ENCODE assay signal across 14 cellular contexts in genomic region chr6:53033764-53034163, GRCh38. TPM values are rescaled to one million over a fixed set of nuclear protein-coding genes. Genes with fewer than 3 reads are reported as not detected.
A peak's percentile ranks its signal among the peaks of the same experiment; 100 is the strongest.
DNase-seq lines count a peak whose midpoint lies in the region; ATAC-seq, FAIRE-seq and TF ChIP-seq lines count a peak whose summit lies in the region.
"Had no signal": no experiment of that assay in that cellular context is flagged by ENCODE, and none has a peak within 500 bp of the region (broad histone marks: within the 10 kb centered on the region; RNA-seq: fewer than 3 reads in every experiment).

No MANE protein-coding gene starts in this region.

- CTCF ChIA-PET in HepG2 (lab: Yijun Ruan, JAX; ENCODE audit: low intra/inter-chr PET ratio, low total read pairs), result no interaction called here
- CTCF ChIA-PET in OCI-LY7 (lab: Charles Lee; ENCODE audit: unreplicated experiment), result no interaction called here

- 69% methylated on average over 4 of the region's 4 CpGs for WGBS in right lobe of liver (ENCODE audit: insufficient coverage, low coverage, low lambda C conversion rate, missing lambda C conversion rate)
- 94% methylated on average over 4 of the region's 4 CpGs for WGBS in HepG2 (ENCODE audit: low lambda C conversion rate)

- POLR2A ChIA-PET in HepG2 (lab: Yijun Ruan, JAX), result no interaction called here
- POLR2A ChIA-PET in OCI-LY7 (lab: Charles Lee), result interaction anchor here (0.6 kb wide), 1 partner anchor 672 kb away, joined by 7 read pairs; no protein-coding TSS in a partner anchor

- no peak overlapping the region for H3K4me3 Mint-ChIP-seq in nephron progenitor cell
- H3K4me3 Mint-ChIP-seq: activated CD8-positive, alpha-beta T cell treated with anti-CD3 and anti-CD28 coated beads for 36 hours; activated naive CD4-positive, alpha-beta T cell treated with anti-CD3 and anti-CD28 coated beads for 36 hours had no signal

- no peaks in the 10 kb centered on the region for H4K20me1 ChIP-seq in HepG2 (ENCODE audit: insufficient read depth, low read length)
- no peaks in the 10 kb centered on the region for H4K20me1 ChIP-seq in OCI-LY7 (ENCODE audit: insufficient read depth, low read length)

- H3K79me2 ChIP-seq in HepG2 (ENCODE audit: insufficient read depth, low read length), result no peaks in the 10 kb centered on the region
- H3K79me2 ChIP-seq in OCI-LY7 (ENCODE audit: insufficient read depth, low read depth, low read length), result no peaks in the 10 kb centered on the region

- peaks cover 4% of the 10 kb centered on the region for H3K4me1 Mint-ChIP-seq in nephron progenitor cell

- H3K27ac Mint-ChIP-seq in nephron progenitor cell, result peak overlapping the region; percentile 44
- H3K27ac Mint-ChIP-seq: activated CD8-positive, alpha-beta T cell treated with anti-CD3 and anti-CD28 coated beads for 36 hours; activated naive CD4-positive, alpha-beta T cell treated with anti-CD3 and anti-CD28 coated beads for 36 hours had no signal

- TF ChIP-seq EP300 in HepG2 (IDR thresholded peaks at IDR 0.05; ENCODE audit: low read depth in 2 of 2, low read length in 2 of 2) (no peak), HepG2 (CRISPR knock-in tag; IDR thresholded peaks at IDR 0.05; ENCODE audit: borderline replicate concordance) (no peak)

- ATAC-seq in right lobe of liver, result peak; percentile 30 to 48 (median 39)
- ATAC-seq in HepG2, result no peak
- ATAC-seq in HG03095 (IDR thresholded peaks at IDR 0.05; ENCODE audit: unreplicated experiment), result no peak
- ATAC-seq in GM18909 (IDR thresholded peaks at IDR 0.05; ENCODE audit: poor library complexity, unreplicated experiment), result no peak
- ATAC-seq: A549; activated CD8-positive, alpha-beta T cell treated with anti-CD3 and anti-CD28 coated beads for 36 hours had no signal

- no peaks in the 10 kb centered on the region for H3K9me3 Mint-ChIP-seq in nephron progenitor cell
- H3K9me3 Mint-ChIP-seq: activated CD8-positive, alpha-beta T cell treated with anti-CD3 and anti-CD28 coated beads for 36 hours; activated naive CD4-positive, alpha-beta T cell treated with anti-CD3 and anti-CD28 coated beads for 36 hours had no signal

- H3K27me3 ChIP-seq in right lobe of liver (no peaks in the 10 kb centered on the region), HepG2 (ENCODE audit: control insufficient read depth in 1 of 2, insufficient read depth in 2 of 2, low read length in 2 of 2) (no peaks in the 10 kb centered on the region), HAP-1 (ENCODE audit: low read depth) (no peaks in the 10 kb centered on the region)
- H3K27me3 ChIP-seq: neutrophil had no signal

- intact Hi-C loops in right lobe of liver (cut with DNase I), result no loop called here
- intact Hi-C loops in HepG2 (cut with micrococcal nuclease; ENCODE audit: unreplicated experiment), result no loop called here
- intact Hi-C loops in OCI-LY7 (cut with micrococcal nuclease; ENCODE audit: unreplicated experiment), result no loop called here

- no peaks in the 10 kb centered on the region for H3K9me3 ChIP-seq in right lobe of liver
- no peaks in the 10 kb centered on the region for H3K9me3 ChIP-seq in HepG2 (ENCODE audit: low read length)
- H3K9me3 ChIP-seq in HAP-1, result no peaks in the 10 kb centered on the region
- no peaks in the 10 kb centered on the region for H3K9me3 ChIP-seq in OCI-LY7 (ENCODE audit: low read length)
- H3K9me3 ChIP-seq: A549, neutrophil had no signal

- H3K4me1 ChIP-seq in right lobe of liver, result no peaks in the 10 kb centered on the region
- no peaks in the 10 kb centered on the region for H3K4me1 ChIP-seq in HepG2 (ENCODE audit: insufficient read depth, low read length)
- H3K4me1 ChIP-seq in HAP-1, result no peaks in the 10 kb centered on the region
- H3K4me1 ChIP-seq in OCI-LY7 (ENCODE audit: insufficient read depth, low read length, poor library complexity, severe bottlenecking), result no peaks in the 10 kb centered on the region
- H3K4me1 ChIP-seq: A549 had no signal

- H3K27me3 Mint-ChIP-seq in nephron progenitor cell (ENCODE audit: low read depth, poor library complexity), result no peaks in the 10 kb centered on the region
- H3K27me3 Mint-ChIP-seq: activated CD8-positive, alpha-beta T cell treated with anti-CD3 and anti-CD28 coated beads for 36 hours had no signal

- H3K9ac ChIP-seq in HepG2 (ENCODE audit: insufficient read depth, low read depth, low read length), result no peak overlapping the region

- BruUV-seq in HepG2 (replicated peaks; lab: Mats Ljungman, UMichigan), result no TSS peak
- BruUV-seq in OCI-LY7 (replicated peaks; lab: Mats Ljungman, UMichigan), result no TSS peak

- TF ChIP-seq POLR2A in right lobe of liver (IDR thresholded peaks at IDR 0.05), result no peak
- no peak for TF ChIP-seq POLR2A in HepG2 (IDR thresholded peaks at IDR 0.05; ENCODE audit: insufficient read depth in 1 of 2, low read depth in 2 of 2, low read length in 2 of 2)

- peaks cover 0 to 51% (median 2%) of the 10 kb centered on the region in 4 donors for H3K36me3 ChIP-seq in right lobe of liver
- H3K36me3 ChIP-seq in HepG2 (replicated peaks in 1 of 2; ENCODE audit: control insufficient read depth in 1 of 2, insufficient read depth in 2 of 2, low read length in 2 of 2), result peaks cover 26 to 67% of the 10 kb centered on the region in 2 experiments
- H3K36me3 ChIP-seq in HAP-1 (replicated peaks), result peaks cover 11% of the 10 kb centered on the region
- H3K36me3 ChIP-seq in OCI-LY7 (ENCODE audit: insufficient read depth, low read length), result peaks cover 24% of the 10 kb centered on the region; the same call in 1 of the 2 replicates

- H3K36me3 Mint-ChIP-seq in nephron progenitor cell (ENCODE audit: low read depth), result peaks cover 72% of the 10 kb centered on the region

- in situ Hi-C loops in HepG2 (cut with HindIII; ENCODE audit: extremely low pct_ligation_motif_present, low pct_unique_long_range_greater_than_20kb), result no loop called here
- in situ Hi-C loops in HAP-1 (cut with MboI; ENCODE audit: low sequenced_read_pairs), result no loop called here

- no peak for FAIRE-seq in HepG2 (lab: Jason Lieb, UNC)
- FAIRE-seq: A549, GM12892 had no signal

- DNase-seq in right lobe of liver, result no peak
- no peak for DNase-seq in HepG2 (ENCODE audit: low spot score)
- DNase-seq in fibroblast of the conjunctiva (ENCODE audit: low read depth), result peak; percentile 77
- no peak for DNase-seq in nephron progenitor cell
- no peak for DNase-seq in HAP-1 (ENCODE audit: low spot score in 2 of 2)
- no peak for DNase-seq in OCI-LY7 (ENCODE audit: low spot score)
- DNase-seq: activated CD8-positive, alpha-beta T cell treated with anti-CD3 and anti-CD28 coated beads for 36 hours; activated naive CD4-positive, alpha-beta T cell treated with anti-CD3 and anti-CD28 coated beads for 36 hours; NCI-H2107 had no signal

- H3K4me3 ChIP-seq in right lobe of liver, result no peak overlapping the region
- H3K4me3 ChIP-seq in HepG2 (replicated peaks in 1 of 3; ENCODE audit: insufficient read depth in 1 of 3, low read depth in 2 of 3, low read length in 3 of 3), result no peak overlapping the region
- no peak overlapping the region for H3K4me3 ChIP-seq in HAP-1
- H3K4me3 ChIP-seq in OCI-LY7 (ENCODE audit: low read depth, low read length, poor library complexity, severe bottlenecking), result no peak overlapping the region
- H3K4me3 ChIP-seq: A549 had no signal

- TF ChIP-seq CTCF in right lobe of liver (IDR thresholded peaks at IDR 0.05), result no peak
- TF ChIP-seq CTCF in HepG2 (CRISPR knock-in tag; IDR thresholded peaks at IDR 0.05), result no peak
- no peak for TF ChIP-seq CTCF in nephron progenitor cell (IDR thresholded peaks at IDR 0.05)
- no peak for TF ChIP-seq CTCF in OCI-LY7 (conservative IDR thresholded peaks at IDR 0.05; ENCODE audit: low read length)

- H2AFZ ChIP-seq in HepG2 (ENCODE audit: low read length), result no peak overlapping the region
- no peak overlapping the region for H2AFZ ChIP-seq in OCI-LY7 (ENCODE audit: low read length)

- H3K4me2 ChIP-seq in HepG2 (ENCODE audit: low read depth, low read length) (no peak overlapping the region), OCI-LY7 (ENCODE audit: low read length) (no peak overlapping the region)
- H3K4me2 ChIP-seq: A549 had no signal

- no peak for TF ChIP-seq RAD21 in HepG2 (CRISPR knock-in tag; IDR thresholded peaks at IDR 0.05)

- peak overlapping the region in 1 of 3 donors; percentile 1 for H3K27ac ChIP-seq in right lobe of liver
- H3K27ac ChIP-seq in HepG2 (ENCODE audit: extremely low read length, insufficient read depth, low read length), result no peak overlapping the region
- H3K27ac ChIP-seq in OCI-LY7 (ENCODE audit: low read depth, low read length, poor library complexity, severe bottlenecking), result no peak overlapping the region
- H3K27ac ChIP-seq: A549, neutrophil had no signal

- no peaks in the 10 kb centered on the region for H3K9me2 ChIP-seq in OCI-LY7 (ENCODE audit: insufficient read depth, low read length)

RNA-seq across cellular contexts. Expression of gene CILK1, which starts 27.9 kb away (rescaled TPM):
- 1 to 10 TPM; 5.6 to 7.8 (median 6.9) TPM for total RNA-seq in right lobe of liver
- 15.5 and 25.4 TPM in 2 replicates for total RNA-seq in HepG2 (2016; rRNA removed; fragmentation: Illumina TruSeq; extraction: Trizol)
- 1.7 and 1.8 TPM in 2 replicates for total RNA-seq in HepG2 (2016; cell fraction: cytosol; rRNA removed; fragmentation: Illumina TruSeq; extraction: Trizol; ENCODE audit: low read depth)
- 15.4 and 24.0 TPM in 2 replicates for total RNA-seq in HepG2 (2016; cell fraction: insoluble cytoplasmic fraction; rRNA removed; fragmentation: Illumina TruSeq; extraction: Trizol)
- total RNA-seq in HepG2 (2016; cell fraction: membrane; rRNA removed; fragmentation: Illumina TruSeq; extraction: Trizol), result 12.7 and 13.3 TPM in 2 replicates
- 13.0 and 14.6 TPM in 2 replicates for total RNA-seq in HepG2 (2016; cell fraction: nucleus; rRNA removed; fragmentation: Illumina TruSeq; extraction: Trizol)
- polyA plus RNA-seq in HepG2 (2011; rRNA removed), result 8.7 and 11.4 TPM in 2 replicates
- polyA plus RNA-seq in HepG2 (2011; cell fraction: cytosol; rRNA removed), result 5.9 and 7.6 TPM in 2 replicates
- 4.6 and 4.9 TPM in 2 replicates for polyA plus RNA-seq in HepG2 (2011; cell fraction: nucleus; rRNA removed)
- 5.6 and 6.2 TPM in 2 replicates for polyA plus RNA-seq in HepG2 (2012)
- polyA plus RNA-seq in HepG2 (2016; cell fraction: cytosol; fragmentation: Illumina TruSeq; extraction: Trizol; ENCODE audit: low read depth), result 1.3 and 1.4 TPM in 2 replicates
- 24.9 and 25.0 TPM in 2 replicates for polyA plus RNA-seq in HepG2 (2016; cell fraction: insoluble cytoplasmic fraction; fragmentation: Illumina TruSeq; extraction: Trizol; ENCODE audit: low read depth)
- 7.3 and 7.7 TPM in 2 replicates for polyA plus RNA-seq in HepG2 (2016; cell fraction: membrane; fragmentation: Illumina TruSeq; extraction: Trizol; ENCODE audit: low read depth)
- 19.5 and 21.6 TPM in 2 replicates for polyA plus RNA-seq in HepG2 (2016; cell fraction: nucleus; fragmentation: Illumina TruSeq; extraction: Trizol; ENCODE audit: insufficient read depth, low read depth)
- 6.8 and 9.5 TPM in 2 replicates for polyA minus RNA-seq in HepG2 (2011; rRNA and poly(A)+ RNA removed; ENCODE audit: low replicate concordance)
- 7.1 and 9.0 TPM in 2 replicates for polyA minus RNA-seq in HepG2 (2011; cell fraction: cytosol; rRNA and poly(A)+ RNA removed)
- polyA minus RNA-seq in HepG2 (2011; cell fraction: nucleus; rRNA and poly(A)+ RNA removed), result 8.2 and 11.1 TPM in 2 replicates
- 6.2 and 6.9 TPM in 2 replicates for total RNA-seq in OCI-LY7 (2014; rRNA removed; shearing (Covaris generic))
- 13.7 and 17.8 TPM in 2 replicates for total RNA-seq in OCI-LY7 (2022)

RNA-seq across cellular contexts. Expression of gene FBXO9, which starts 31.4 kb away (rescaled TPM):
- 10 to 100 TPM; 24.6 to 78.7 (median 54.1) TPM for total RNA-seq in right lobe of liver
- total RNA-seq in HepG2 (2016; rRNA removed; fragmentation: Illumina TruSeq; extraction: Trizol), result 59.2 and 64.3 TPM in 2 replicates
- 39.0 and 41.9 TPM in 2 replicates for total RNA-seq in HepG2 (2016; cell fraction: cytosol; rRNA removed; fragmentation: Illumina TruSeq; extraction: Trizol; ENCODE audit: low read depth)
- total RNA-seq in HepG2 (2016; cell fraction: insoluble cytoplasmic fraction; rRNA removed; fragmentation: Illumina TruSeq; extraction: Trizol), result 57.9 and 71.5 TPM in 2 replicates
- total RNA-seq in HepG2 (2016; cell fraction: membrane; rRNA removed; fragmentation: Illumina TruSeq; extraction: Trizol), result 69.1 and 90.8 TPM in 2 replicates
- 79.2 and 92.5 TPM in 2 replicates for total RNA-seq in HepG2 (2016; cell fraction: nucleus; rRNA removed; fragmentation: Illumina TruSeq; extraction: Trizol)
- 93.5 and 98.4 TPM in 2 replicates for polyA plus RNA-seq in HepG2 (2011; rRNA removed)
- 44.3 and 45.4 TPM in 2 replicates for polyA plus RNA-seq in HepG2 (2011; cell fraction: cytosol; rRNA removed)
- polyA plus RNA-seq in HepG2 (2011; cell fraction: nucleus; rRNA removed), result 382 and 412 TPM in 2 replicates
- 65.8 and 76.9 TPM in 2 replicates for polyA plus RNA-seq in HepG2 (2012)
- 44.6 and 65.5 TPM in 2 replicates for polyA plus RNA-seq in HepG2 (2016; cell fraction: cytosol; fragmentation: Illumina TruSeq; extraction: Trizol; ENCODE audit: low read depth)
- polyA plus RNA-seq in HepG2 (2016; cell fraction: insoluble cytoplasmic fraction; fragmentation: Illumina TruSeq; extraction: Trizol; ENCODE audit: low read depth), result 77.5 and 86.9 TPM in 2 replicates
- polyA plus RNA-seq in HepG2 (2016; cell fraction: membrane; fragmentation: Illumina TruSeq; extraction: Trizol; ENCODE audit: low read depth), result 66.8 and 86.6 TPM in 2 replicates
- 216 and 220 TPM in 2 replicates for polyA plus RNA-seq in HepG2 (2016; cell fraction: nucleus; fragmentation: Illumina TruSeq; extraction: Trizol; ENCODE audit: insufficient read depth, low read depth)
- 55.2 and 76.3 TPM in 2 replicates for polyA minus RNA-seq in HepG2 (2011; rRNA and poly(A)+ RNA removed; ENCODE audit: low replicate concordance)
- polyA minus RNA-seq in HepG2 (2011; cell fraction: cytosol; rRNA and poly(A)+ RNA removed), result 24.3 and 30.7 TPM in 2 replicates
- polyA minus RNA-seq in HepG2 (2011; cell fraction: nucleus; rRNA and poly(A)+ RNA removed), result 98.2 and 133 TPM in 2 replicates
- total RNA-seq in OCI-LY7 (2014; rRNA removed; shearing (Covaris generic)), result 20.5 and 23.5 TPM in 2 replicates
- total RNA-seq in OCI-LY7 (2022), result 67.7 and 80.2 TPM in 2 replicates

RNA-seq across cellular contexts. Expression of gene GSTA4, which starts 38.7 kb away (rescaled TPM):
- total RNA-seq in right lobe of liver (10 to 100 TPM in 3 of 6 experiments, 1 to 10 TPM in 3; 4.8 to 23.1 (median 9.2) TPM), HepG2 (2016; rRNA removed; fragmentation: Illumina TruSeq; extraction: Trizol) (53.6 and 70.3 TPM in 2 replicates), OCI-LY7 (2022) (1.0 and 1.1 TPM in 2 replicates)
- 9.4 and 12.3 TPM in 2 replicates for total RNA-seq in HepG2 (2016; cell fraction: cytosol; rRNA removed; fragmentation: Illumina TruSeq; extraction: Trizol; ENCODE audit: low read depth)
- 52.2 and 73.2 TPM in 2 replicates for total RNA-seq in HepG2 (2016; cell fraction: insoluble cytoplasmic fraction; rRNA removed; fragmentation: Illumina TruSeq; extraction: Trizol)
- 19.9 and 21.3 TPM in 2 replicates for total RNA-seq in HepG2 (2016; cell fraction: membrane; rRNA removed; fragmentation: Illumina TruSeq; extraction: Trizol)
- total RNA-seq in HepG2 (2016; cell fraction: nucleus; rRNA removed; fragmentation: Illumina TruSeq; extraction: Trizol), result 30.5 and 33.7 TPM in 2 replicates
- polyA plus RNA-seq in HepG2 (2011; rRNA removed), result 25.9 and 34.1 TPM in 2 replicates
- 11.9 and 18.2 TPM in 2 replicates for polyA plus RNA-seq in HepG2 (2011; cell fraction: cytosol; rRNA removed)
- polyA plus RNA-seq in HepG2 (2011; cell fraction: nucleus; rRNA removed), result 23.0 and 31.9 TPM in 2 replicates
- 21.2 and 30.4 TPM in 2 replicates for polyA plus RNA-seq in HepG2 (2012)
- 9.0 and 11.2 TPM in 2 replicates for polyA plus RNA-seq in HepG2 (2016; cell fraction: cytosol; fragmentation: Illumina TruSeq; extraction: Trizol; ENCODE audit: low read depth)
- polyA plus RNA-seq in HepG2 (2016; cell fraction: insoluble cytoplasmic fraction; fragmentation: Illumina TruSeq; extraction: Trizol; ENCODE audit: low read depth), result 78.1 and 82.8 TPM in 2 replicates
- 16.5 and 17.2 TPM in 2 replicates for polyA plus RNA-seq in HepG2 (2016; cell fraction: membrane; fragmentation: Illumina TruSeq; extraction: Trizol; ENCODE audit: low read depth)
- 59.6 and 59.7 TPM in 2 replicates for polyA plus RNA-seq in HepG2 (2016; cell fraction: nucleus; fragmentation: Illumina TruSeq; extraction: Trizol; ENCODE audit: insufficient read depth, low read depth)
- polyA minus RNA-seq in HepG2 (2011; rRNA and poly(A)+ RNA removed; ENCODE audit: low replicate concordance), result 0.33 and 3.9 TPM in 2 replicates
- 5.7 and 7.4 TPM in 2 replicates for polyA minus RNA-seq in HepG2 (2011; cell fraction: cytosol; rRNA and poly(A)+ RNA removed)
- 8.8 and 12.4 TPM in 2 replicates for polyA minus RNA-seq in HepG2 (2011; cell fraction: nucleus; rRNA and poly(A)+ RNA removed)
- 0.36 and 0.63 TPM in 2 replicates for total RNA-seq in OCI-LY7 (2014; rRNA removed; shearing (Covaris generic))

Comparison
In these comparisons a context has a peak if more than half of its experiments do, and no peak if none do; other contexts are left out.
1. ATAC-seq: peak in right lobe of liver (4 of 4); none in HepG2 (single experiment), HG03095 (single experiment) and GM18909 (single experiment).